Comparison of ENCODE assay signal across 29 cellular contexts in the genomic region with DNA sequence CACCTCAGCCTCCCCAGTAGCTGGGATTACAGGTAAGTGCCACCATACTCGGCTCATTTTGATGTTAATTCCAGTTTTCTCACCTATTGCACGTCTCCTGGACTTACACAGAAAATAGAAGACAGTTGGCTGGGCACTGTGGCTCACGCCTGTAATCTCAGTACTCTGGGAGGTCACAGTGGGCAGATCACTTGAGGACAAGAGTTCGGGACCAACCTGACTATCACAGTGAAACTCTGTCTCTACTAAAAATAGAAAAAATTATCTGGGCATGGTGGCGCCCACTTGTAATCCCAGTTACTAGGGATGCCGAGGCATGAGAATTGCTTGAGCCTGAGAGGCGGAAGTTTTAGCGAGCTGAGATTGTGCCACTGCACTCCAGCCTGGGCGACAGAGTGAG.
"Had no signal": no experiment of that assay in that cellular context is flagged by ENCODE, and none has a peak within 500 bp of the region (broad histone marks: within the 10 kb centered on the region; RNA-seq: fewer than 3 reads in every experiment).

No MANE protein-coding gene starts in this region.

- H3K27ac ChIP-seq: ascending aorta, KMS-11, SK-N-MC had no signal

- ATAC-seq: Panc1, Right ventricle myocardium inferior had no signal

- H3K4me3 ChIP-seq: ascending aorta, cardiac muscle cell, MG63, SK-N-MC had no signal

- H3K27me3 Mint-ChIP-seq: activated naive CD4-positive, alpha-beta T cell treated with anti-CD3 and anti-CD28 coated beads, Interleukin-2, amount 50 U/mL, for 24 hours; brain had no signal

- H3K27me3 ChIP-seq: ascending aorta, cardiac muscle cell, MG63 had no signal

- DNase-seq: activated CD4-positive, alpha-beta T cell treated with anti-CD3 and anti-CD28 coated beads for 48 hours; activated CD4-positive, alpha-beta T cell treated with anti-CD3 and anti-CD28 coated beads, Interleukin-2, amount 50 U/mL, for 48 hours; activated CD4-positive, CD25-positive, alpha-beta regulatory T cell treated with anti-CD3 and anti-CD28 coated beads, Interleukin-2, amount 50 U/mL, for 72 hours; activated effector memory CD4-positive, alpha-beta T cell treated with Interleukin-2 at 50 U/mL for 16 hours; activated naive CD4-positive, alpha-beta T cell; activated T-cell treated with anti-CD3 and anti-CD28 coated beads for 4 hours; cerebellar nuclear complex; MG63; MV-4-11; NCI-H1092 treated with DMSO at 0.1 percent for 48 hours; NCI-H1417 treated with DMSO at 0.1 percent for 48 hours; NCI-H1694; NCI-H2029; NCI-H2107; NCI-H345; NCI-H510A; NCI-H526 treated with DMSO at 0.1 percent for 48 hours; NCI-H82; NK-92 treated with Interleukin-12 subunit alpha and Interleukin-12 subunit beta, amount 100 ng/mL, for 24 hours; OCI-M1; RPMI8226 had no signal

- H3K4me3 Mint-ChIP-seq: activated naive CD4-positive, alpha-beta T cell treated with anti-CD3 and anti-CD28 coated beads, Interleukin-2, amount 50 U/mL, for 24 hours; brain had no signal

- H3K9me3 ChIP-seq: ascending aorta, MG63 had no signal

- H3K9me3 Mint-ChIP-seq: activated naive CD4-positive, alpha-beta T cell treated with anti-CD3 and anti-CD28 coated beads, Interleukin-2, amount 50 U/mL, for 24 hours; brain had no signal
